In the genomic region with DNA sequence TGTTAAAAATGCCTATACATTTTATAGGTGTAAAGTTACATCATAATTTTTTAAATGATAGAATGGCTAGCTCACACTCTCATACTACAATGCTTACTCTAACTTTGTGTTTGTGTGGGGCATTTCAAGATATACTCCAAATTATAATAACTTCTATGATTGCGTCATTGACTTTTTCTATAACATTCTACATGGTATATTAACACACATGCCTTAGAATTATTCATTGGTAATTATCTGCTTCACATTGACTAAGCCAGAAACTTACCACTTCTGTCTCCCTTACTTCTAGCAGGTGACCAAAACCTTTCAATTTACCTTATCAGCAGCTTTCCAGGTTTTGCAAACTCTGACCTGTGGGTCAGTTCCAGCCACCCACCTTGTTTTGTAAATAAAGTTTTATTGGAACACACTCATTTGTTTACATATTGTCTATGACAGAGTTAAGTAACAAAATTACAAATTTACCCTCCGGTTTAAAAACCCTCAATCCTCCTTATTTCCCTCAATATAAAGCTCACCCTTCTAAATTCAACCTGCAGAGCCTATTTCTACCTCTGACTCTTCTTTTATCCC, we compare ENCODE assay signal across 2 cellular contexts.
TF ChIP-seq lines count a peak whose summit lies in the region.

No MANE protein-coding gene starts in this region.

TF ChIP-seq in HepG2, 621 proteins besides CTCF, POLR2A, EP300 and RAD21:
- TF ChIP-seq CEBPB (IDR thresholded peaks at IDR 0.05; ENCODE audit: borderline replicate concordance, low read depth, low read length) (peak; percentile 61), ZIK1 (CRISPR knock-in tag; IDR thresholded peaks at IDR 0.05; ENCODE audit: borderline replicate concordance, low read depth) (no peak), SRF (IDR thresholded peaks at IDR 0.05; ENCODE audit: low read depth, low read length) (no peak), BCL6 (CRISPR knock-in tag; IDR thresholded peaks at IDR 0.05) (peak; percentile 74)
- TF ChIP-seq, protein P1, sequence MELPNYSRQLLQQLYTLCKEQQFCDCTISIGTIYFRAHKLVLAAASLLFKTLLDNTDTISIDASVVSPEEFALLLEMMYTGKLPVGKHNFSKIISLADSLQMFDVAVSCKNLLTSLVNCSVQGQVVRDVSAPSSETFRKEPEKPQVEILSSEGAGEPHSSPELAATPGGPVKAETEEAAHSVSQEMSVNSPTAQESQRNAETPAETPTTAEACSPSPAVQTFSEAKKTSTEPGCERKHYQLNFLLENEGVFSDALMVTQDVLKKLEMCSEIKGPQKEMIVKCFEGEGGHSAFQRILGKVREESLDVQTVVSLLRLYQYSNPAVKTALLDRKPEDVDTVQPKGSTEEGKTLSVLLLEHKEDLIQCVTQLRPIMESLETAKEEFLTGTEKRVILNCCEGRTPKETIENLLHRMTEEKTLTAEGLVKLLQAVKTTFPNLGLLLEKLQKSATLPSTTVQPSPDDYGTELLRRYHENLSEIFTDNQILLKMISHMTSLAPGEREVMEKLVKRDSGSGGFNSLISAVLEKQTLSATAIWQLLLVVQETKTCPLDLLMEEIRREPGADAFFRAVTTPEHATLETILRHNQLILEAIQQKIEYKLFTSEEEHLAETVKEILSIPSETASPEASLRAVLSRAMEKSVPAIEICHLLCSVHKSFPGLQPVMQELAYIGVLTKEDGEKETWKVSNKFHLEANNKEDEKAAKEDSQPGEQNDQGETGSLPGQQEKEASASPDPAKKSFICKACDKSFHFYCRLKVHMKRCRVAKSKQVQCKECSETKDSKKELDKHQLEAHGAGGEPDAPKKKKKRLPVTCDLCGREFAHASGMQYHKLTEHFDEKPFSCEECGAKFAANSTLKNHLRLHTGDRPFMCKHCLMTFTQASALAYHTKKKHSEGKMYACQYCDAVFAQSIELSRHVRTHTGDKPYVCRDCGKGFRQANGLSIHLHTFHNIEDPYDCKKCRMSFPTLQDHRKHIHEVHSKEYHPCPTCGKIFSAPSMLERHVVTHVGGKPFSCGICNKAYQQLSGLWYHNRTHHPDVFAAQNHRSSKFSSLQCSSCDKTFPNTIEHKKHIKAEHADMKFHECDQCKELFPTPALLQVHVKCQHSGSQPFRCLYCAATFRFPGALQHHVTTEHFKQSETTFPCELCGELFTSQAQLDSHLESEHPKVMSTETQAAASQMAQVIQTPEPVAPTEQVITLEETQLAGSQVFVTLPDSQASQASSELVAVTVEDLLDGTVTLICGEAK (IDR thresholded peaks at IDR 0.05): peak; percentile 71
- TF ChIP-seq, protein P1 (CRISPR knock-in tag; IDR thresholded peaks at IDR 0.05): peak; percentile 96; the same call in 1 of the 2 replicates
TF ChIP-seq in HepG2: peak in this region for 3.

TF ChIP-seq in K562, 482 proteins besides CTCF, POLR2A, EP300 and RAD21:
- TF ChIP-seq CEBPG (CRISPR knock-in tag; IDR thresholded peaks at IDR 0.05) (no peak), CEBPG (tag; conservative IDR thresholded peaks at IDR 0.05 in 1 of 2, IDR thresholded peaks at IDR 0.05 in 1 of 2) (0 out of 4 replicates have a peak, but pooled peaks of 1 of the 2 experiments have one; percentile 29), MTA1 (IDR thresholded peaks at IDR 0.05; ENCODE audit: borderline replicate concordance) (no peak)
- TF ChIP-seq, protein P1 (IDR thresholded peaks at IDR 0.05): 0 out of 2 replicates have a peak, but pooled peaks have one; percentile 22
- TF ChIP-seq, protein P1 (CRISPR knock-in tag; IDR thresholded peaks at IDR 0.05): no peak
